ENCODE assay signal across 12 cellular contexts in the genomic region with DNA sequence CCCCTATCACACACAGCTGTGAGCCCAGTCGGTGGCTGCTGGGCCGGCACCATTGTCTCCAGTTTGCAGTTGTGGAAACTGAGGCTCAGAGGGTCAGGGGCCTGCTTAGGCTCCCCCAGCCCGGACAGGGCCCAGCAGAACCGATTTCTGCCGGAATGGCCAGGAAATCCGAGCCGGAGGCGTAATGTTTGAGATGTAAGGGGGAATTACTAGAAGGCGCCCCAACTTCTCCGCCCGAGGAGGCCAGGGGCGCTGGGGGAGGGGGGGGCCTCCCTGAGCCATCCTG. TPM values are rescaled to one million over a fixed set of nuclear protein-coding genes. Genes with fewer than 3 reads are reported as not detected.
A peak's percentile ranks its signal among the peaks of the same experiment; 100 is the strongest.
DNase-seq lines count a peak whose midpoint lies in the region; ATAC-seq, FAIRE-seq and TF ChIP-seq lines count a peak whose summit lies in the region.
"Had no signal": no experiment of that assay in that cellular context is flagged by ENCODE, and none has a peak within 500 bp of the region (broad histone marks: within the 10 kb centered on the region; RNA-seq: fewer than 3 reads in every experiment).

No MANE protein-coding gene starts in this region.

- no peak overlapping the region for H2AK5ac ChIP-seq in trophoblast cell (ENCODE audit: low read length)

- no peak overlapping the region for H2BK120ac ChIP-seq in trophoblast cell (ENCODE audit: insufficient read depth, low read length, poor library complexity)

- H4K91ac ChIP-seq in trophoblast cell (ENCODE audit: low read depth, low read length) = no peak overlapping the region

- H3K9ac ChIP-seq in PC-3 (ENCODE audit: low read length) = no peak overlapping the region
- H3K9ac ChIP-seq in trophoblast cell (ENCODE audit: low read length) = no peak overlapping the region
- H3K9ac ChIP-seq in kidney (ENCODE audit: low read length in 2 of 2) = no peak overlapping the region

- no peaks in the 10 kb centered on the region for H3F3A ChIP-seq in PC-3 (ENCODE audit: low read length, unreplicated experiment)

- peaks cover 7% of the 10 kb centered on the region for H3K79me1 ChIP-seq in trophoblast cell (ENCODE audit: low read length)

- H2AFZ ChIP-seq in PC-3 (ENCODE audit: low read length) (no peak overlapping the region), trophoblast cell (ENCODE audit: insufficient read depth, low read length, poor library complexity) (no peak overlapping the region)

- H3K9me3 ChIP-seq in PC-3 (ENCODE audit: low read length) (no peaks in the 10 kb centered on the region), trophoblast cell (ENCODE audit: insufficient read depth, low read depth, low read length) (peaks cover 11% of the 10 kb centered on the region), kidney (ENCODE audit: control insufficient read depth in 1 of 2, low read length in 2 of 2) (no peaks in the 10 kb centered on the region)

- no peak for DNase-seq in activated CD8-positive, alpha-beta T cell treated with anti-CD3 and anti-CD28 coated beads for 36 hours
- no peak for DNase-seq in activated CD8-positive, alpha-beta T cell treated with anti-CD3 and anti-CD28 coated beads, Interleukin-2, amount 10 ng/mL, durations not matched to agents 7 days and 5 days
- no peak for DNase-seq in PC-3
- no peak for DNase-seq in effector memory CD8-positive, alpha-beta T cell
- DNase-seq in trophoblast cell = no peak
- no peak for DNase-seq in kidney

- POLR2A ChIA-PET in activated CD8-positive, alpha-beta T cell treated with anti-CD3 and anti-CD28 coated beads for 36 hours (lab: Charles Lee) = interaction anchor here (0.8 to 2.3 kb wide), 3 partner anchors 12 to 55 kb away, joined by 3 to 8 read pairs (median 3); no protein-coding TSS in a partner anchor
- POLR2A ChIA-PET in activated CD8-positive, alpha-beta T cell treated with anti-CD3 and anti-CD28 coated beads, Interleukin-2, amount 10 ng/mL, durations not matched to agents 7 days and 5 days (lab: Charles Lee) = no interaction called here
- POLR2A ChIA-PET in PC-3 (lab: Charles Lee; ENCODE audit: unreplicated experiment) = no interaction called here

- no peak overlapping the region for H3K18ac ChIP-seq in trophoblast cell (ENCODE audit: low read length)

- no peaks in the 10 kb centered on the region for H4K20me1 ChIP-seq in PC-3 (ENCODE audit: low read length)

- H3K9me2 ChIP-seq in PC-3 (replicated peaks; ENCODE audit: low read length) = no peaks in the 10 kb centered on the region

- no peak for FAIRE-seq in kidney (lab: Jason Lieb, UNC)

- no peak for TF ChIP-seq CTCF in activated CD8-positive, alpha-beta T cell treated with anti-CD3 and anti-CD28 coated beads for 36 hours (IDR thresholded peaks at IDR 0.05)
- TF ChIP-seq CTCF in PC-3 (conservative IDR thresholded peaks at IDR 0.05; ENCODE audit: low read depth, low read length) (no peak), kidney (IDR thresholded peaks at IDR 0.05; ENCODE audit: borderline replicate concordance, extremely low read depth, insufficient read depth) (no peak)

- H3K4me3 ChIP-seq in PC-3 (ENCODE audit: low read length) (peak overlapping the region; percentile 35), trophoblast cell (ENCODE audit: low read depth, low read length) (no peak overlapping the region), kidney (ENCODE audit: low read length in 2 of 2) (no peak overlapping the region)

- peaks cover 16% of the 10 kb centered on the region for H3K4me1 Mint-ChIP-seq in activated CD8-positive, alpha-beta T cell treated with anti-CD3 and anti-CD28 coated beads for 36 hours (ENCODE audit: low read depth)
- peaks cover 20% of the 10 kb centered on the region for H3K4me1 Mint-ChIP-seq in activated CD8-positive, alpha-beta T cell treated with anti-CD3 and anti-CD28 coated beads, Interleukin-2, amount 10 ng/mL, durations not matched to agents 7 days and 5 days (ENCODE audit: low read depth)
- peaks cover 10 to 16% of the 10 kb centered on the region in 2 donors for H3K4me1 Mint-ChIP-seq in effector memory CD8-positive, alpha-beta T cell (ENCODE audit: low read depth in 2 of 2)

- no peak overlapping the region for H3K23ac ChIP-seq in trophoblast cell (ENCODE audit: low read length)

- no CpG with 5 or more reads among the region's 12 CpGs for WGBS in trophoblast cell (ENCODE audit: extremely low coverage, insufficient coverage, insufficient read length)

- peaks cover 2% of the 10 kb centered on the region for H3K27me3 Mint-ChIP-seq in activated CD8-positive, alpha-beta T cell treated with anti-CD3 and anti-CD28 coated beads for 36 hours
- H3K27me3 Mint-ChIP-seq in activated CD8-positive, alpha-beta T cell treated with anti-CD3 and anti-CD28 coated beads, Interleukin-2, amount 10 ng/mL, durations not matched to agents 7 days and 5 days (ENCODE audit: low read depth) = peaks cover 6% of the 10 kb centered on the region
- H3K27me3 Mint-ChIP-seq in effector memory CD8-positive, alpha-beta T cell = peaks cover 6 to 9% of the 10 kb centered on the region in 2 donors

- no peaks in the 10 kb centered on the region for H3K9me3 Mint-ChIP-seq in activated CD8-positive, alpha-beta T cell treated with anti-CD3 and anti-CD28 coated beads for 36 hours
- H3K9me3 Mint-ChIP-seq in activated CD8-positive, alpha-beta T cell treated with anti-CD3 and anti-CD28 coated beads, Interleukin-2, amount 10 ng/mL, durations not matched to agents 7 days and 5 days (ENCODE audit: insufficient read depth) = no peaks in the 10 kb centered on the region
- H3K9me3 Mint-ChIP-seq in effector memory CD8-positive, alpha-beta T cell = no peaks in the 10 kb centered on the region

- H3K27ac ChIP-seq in PC-3 (ENCODE audit: low read length) (no peak overlapping the region), trophoblast cell (ENCODE audit: low read depth, low read length) (no peak overlapping the region), kidney (ENCODE audit: low read depth in 2 of 2, low read length in 2 of 2) (no peak overlapping the region)

- no peak for ATAC-seq in activated CD8-positive, alpha-beta T cell treated with anti-CD3 and anti-CD28 coated beads for 36 hours
- no peak for ATAC-seq in activated CD8-positive, alpha-beta T cell treated with anti-CD3 and anti-CD28 coated beads, Interleukin-2, amount 10 ng/mL, durations not matched to agents 7 days and 5 days
- ATAC-seq in PC-3 (no peak), HG02852 (IDR thresholded peaks at IDR 0.05; ENCODE audit: unreplicated experiment) (no peak), HG02840 (IDR thresholded peaks at IDR 0.05; ENCODE audit: low FRiP score, unreplicated experiment) (no peak)
- no peak for ATAC-seq in effector memory CD8-positive, alpha-beta T cell (replicated peaks)

- no peak overlapping the region for H3K4ac ChIP-seq in trophoblast cell (ENCODE audit: low read depth, low read length)

- H2BK5ac ChIP-seq in trophoblast cell (ENCODE audit: low read depth, low read length, poor library complexity) = no peak overlapping the region

- no peak overlapping the region for H4K12ac ChIP-seq in trophoblast cell (ENCODE audit: low read depth, low read length)

- no peak overlapping the region for H2BK12ac ChIP-seq in trophoblast cell (ENCODE audit: low read length)

- peaks cover 7% of the 10 kb centered on the region; the same call in 1 of the 2 replicates for H3K27me3 ChIP-seq in PC-3 (ENCODE audit: low read length)
- H3K27me3 ChIP-seq in trophoblast cell (ENCODE audit: insufficient read depth, low read length) = peaks cover 40% of the 10 kb centered on the region

- CTCF ChIA-PET in activated CD8-positive, alpha-beta T cell treated with anti-CD3 and anti-CD28 coated beads for 36 hours (lab: Charles Lee) = interaction anchor here (4.6 to 7.9 kb wide), 2 partner anchors 55 to 65 kb away, joined by 28 to 127 read pairs; a partner anchor contains a TSS
- CTCF ChIA-PET in activated CD8-positive, alpha-beta T cell treated with anti-CD3 and anti-CD28 coated beads, Interleukin-2, amount 10 ng/mL, durations not matched to agents 7 days and 5 days (lab: Charles Lee) = interaction anchor here (3.7 kb wide), 1 partner anchor 54 kb away, joined by 47 read pairs; no protein-coding TSS in a partner anchor
- CTCF ChIA-PET in PC-3 (lab: Charles Lee) = no interaction called here

- intact Hi-C loops in activated CD8-positive, alpha-beta T cell treated with anti-CD3 and anti-CD28 coated beads for 36 hours (cut with micrococcal nuclease) = loop anchor here (5.0 kb wide), 1 partner anchor 146 kb away; no protein-coding TSS in a partner anchor
- intact Hi-C loops in PC-3 (cut with micrococcal nuclease) = no loop called here
- intact Hi-C loops in kidney (cut with DNase I) = no loop called here

- no TSS peak for BruUV-seq in PC-3 (replicated peaks; lab: Mats Ljungman, UMichigan)

- H3K36me3 Mint-ChIP-seq in activated CD8-positive, alpha-beta T cell treated with anti-CD3 and anti-CD28 coated beads for 36 hours (ENCODE audit: low read depth) = peaks cover 5% of the 10 kb centered on the region
- no peaks in the 10 kb centered on the region for H3K36me3 Mint-ChIP-seq in activated CD8-positive, alpha-beta T cell treated with anti-CD3 and anti-CD28 coated beads, Interleukin-2, amount 10 ng/mL, durations not matched to agents 7 days and 5 days (ENCODE audit: low read depth)
- H3K36me3 Mint-ChIP-seq in effector memory CD8-positive, alpha-beta T cell (ENCODE audit: insufficient read depth) = peaks cover 23% of the 10 kb centered on the region

- H3K4me3 Mint-ChIP-seq in activated CD8-positive, alpha-beta T cell treated with anti-CD3 and anti-CD28 coated beads for 36 hours = peak overlapping the region; percentile 73
- H3K4me3 Mint-ChIP-seq in activated CD8-positive, alpha-beta T cell treated with anti-CD3 and anti-CD28 coated beads, Interleukin-2, amount 10 ng/mL, durations not matched to agents 7 days and 5 days = no peak overlapping the region
- H3K4me3 Mint-ChIP-seq in effector memory CD8-positive, alpha-beta T cell = peak overlapping the region; percentile 64 to 69

- H3K4me2 ChIP-seq in PC-3 (ENCODE audit: low read length) (peak overlapping the region; percentile 78), trophoblast cell (ENCODE audit: low read length) (peak overlapping the region; percentile 57)

- H4K8ac ChIP-seq in trophoblast cell (ENCODE audit: low read depth, low read length) = no peak overlapping the region

- H3K14ac ChIP-seq in trophoblast cell (ENCODE audit: low read length) = no peak overlapping the region

- H3K4me1 ChIP-seq in PC-3 (ENCODE audit: insufficient read depth, low read length) (peaks cover 4% of the 10 kb centered on the region; the same call in 1 of the 2 replicates), trophoblast cell (ENCODE audit: control insufficient read depth in 1 of 2, insufficient read depth in 2 of 2, low read length in 2 of 2) (peaks cover 10 to 18% of the 10 kb centered on the region in 2 experiments), kidney (ENCODE audit: control insufficient read depth in 1 of 2, insufficient read depth in 1 of 2, low read depth in 1 of 2, low read length in 2 of 2) (peaks cover 3 to 11% of the 10 kb centered on the region in 2 donors)

- H3K79me2 ChIP-seq in PC-3 (ENCODE audit: low read length) (no peaks in the 10 kb centered on the region), trophoblast cell (ENCODE audit: control insufficient read depth, insufficient read depth, low read length, poor library complexity) (peaks cover 3% of the 10 kb centered on the region)

- H3K36me3 ChIP-seq in PC-3 (ENCODE audit: low read depth, low read length) = no peaks in the 10 kb centered on the region
- H3K36me3 ChIP-seq in trophoblast cell (ENCODE audit: control insufficient read depth in 1 of 2, insufficient read depth in 2 of 2, low read length in 2 of 2) = no peaks in the 10 kb centered on the region
- H3K36me3 ChIP-seq in kidney (ENCODE audit: control insufficient read depth in 1 of 2, insufficient read depth in 2 of 2, low read length in 2 of 2) = no peaks in the 10 kb centered on the region

- no peak overlapping the region for H3K27ac Mint-ChIP-seq in activated CD8-positive, alpha-beta T cell treated with anti-CD3 and anti-CD28 coated beads for 36 hours
- H3K27ac Mint-ChIP-seq in activated CD8-positive, alpha-beta T cell treated with anti-CD3 and anti-CD28 coated beads, Interleukin-2, amount 10 ng/mL, durations not matched to agents 7 days and 5 days = no peak overlapping the region
- H3K27ac Mint-ChIP-seq in effector memory CD8-positive, alpha-beta T cell = peak overlapping the region in 1 of 2 donors; percentile 79

RNA-seq across cellular contexts. Expression of a gene that starts 1.0 kb away (rescaled TPM):
- 10 to 100 TPM; 14.0 to 15.5 TPM for total RNA-seq in activated CD8-positive, alpha-beta T cell treated with anti-CD3 and anti-CD28 coated beads for 36 hours
- total RNA-seq in activated CD8-positive, alpha-beta T cell treated with anti-CD3 and anti-CD28 coated beads, Interleukin-2, amount 10 ng/mL, durations not matched to agents 7 days and 5 days = 1 to 10 TPM in 1 of 2 experiments, under 1 TPM in 1; 0.55 to 1.1 TPM
- total RNA-seq in PC-3 (2014; rRNA removed) (1.2 and 3.9 TPM in 2 replicates), kidney (0.69 TPM)
- 0.10 and 0.14 TPM in 2 replicates for polyA plus RNA-seq in trophoblast cell (2013)
- polyA plus RNA-seq in kidney (ENCODE audit: insufficient read depth, low read depth, low replicate concordance) = not detected
- total RNA-seq: HT1080, left colon, posterior vena cava had no signal

RNA-seq across cellular contexts. Expression of a gene that starts 5.1 kb away (rescaled TPM):
- 10 to 100 TPM; 58.4 to 61.5 TPM for total RNA-seq in activated CD8-positive, alpha-beta T cell treated with anti-CD3 and anti-CD28 coated beads for 36 hours
- total RNA-seq in activated CD8-positive, alpha-beta T cell treated with anti-CD3 and anti-CD28 coated beads, Interleukin-2, amount 10 ng/mL, durations not matched to agents 7 days and 5 days = 10 to 100 TPM; 75.9 to 76.7 TPM
- 34.0 and 44.9 TPM in 2 replicates for total RNA-seq in PC-3 (2014; rRNA removed)
- polyA plus RNA-seq in trophoblast cell (2013) = 51.5 and 52.5 TPM in 2 replicates
- 71.4 TPM for total RNA-seq in kidney
- 47.4 TPM for polyA plus RNA-seq in kidney (ENCODE audit: insufficient read depth, low read depth, low replicate concordance)

RNA-seq across cellular contexts. Expression of a gene that starts 7.7 kb away (rescaled TPM):
- 10 to 100 TPM; 18.7 to 22.1 TPM for total RNA-seq in activated CD8-positive, alpha-beta T cell treated with anti-CD3 and anti-CD28 coated beads for 36 hours
- 10 to 100 TPM; 26.7 to 27.7 TPM for total RNA-seq in activated CD8-positive, alpha-beta T cell treated with anti-CD3 and anti-CD28 coated beads, Interleukin-2, amount 10 ng/mL, durations not matched to agents 7 days and 5 days
- total RNA-seq in PC-3 (2014; rRNA removed) (5.6 and 13.9 TPM in 2 replicates), kidney (16.9 TPM)
- 445 and 449 TPM in 2 replicates for polyA plus RNA-seq in trophoblast cell (2013)
- 5.6 TPM for polyA plus RNA-seq in kidney (ENCODE audit: insufficient read depth, low read depth, low replicate concordance)

RNA-seq across cellular contexts. Expression of a gene that starts 24.8 kb away (rescaled TPM):
- total RNA-seq in activated CD8-positive, alpha-beta T cell treated with anti-CD3 and anti-CD28 coated beads for 36 hours = not detected
- not detected for total RNA-seq in activated CD8-positive, alpha-beta T cell treated with anti-CD3 and anti-CD28 coated beads, Interleukin-2, amount 10 ng/mL, durations not matched to agents 7 days and 5 days
- total RNA-seq in PC-3 (2014; rRNA removed) = not detected in 2 replicates
- not detected in 2 replicates for polyA plus RNA-seq in trophoblast cell (2013)
- total RNA-seq in kidney = not detected
- polyA plus RNA-seq in kidney (ENCODE audit: insufficient read depth, low read depth, low replicate concordance) = not detected
- total RNA-seq: HT1080; left colon; posterior vena cava; T-helper 2 cell treated with Interferon-gamma antibody and Interleukin-4, amounts not matched to agents 100 ng/mL and 5 ng/mL, for 36 hours had no signal

RNA-seq across cellular contexts. Expression of a gene that starts 25.1 kb away (rescaled TPM):
- total RNA-seq in activated CD8-positive, alpha-beta T cell treated with anti-CD3 and anti-CD28 coated beads for 36 hours = 10 to 100 TPM; 37.6 to 37.8 TPM
- 10 to 100 TPM; 55.9 to 60.4 TPM for total RNA-seq in activated CD8-positive, alpha-beta T cell treated with anti-CD3 and anti-CD28 coated beads, Interleukin-2, amount 10 ng/mL, durations not matched to agents 7 days and 5 days
- total RNA-seq in PC-3 (2014; rRNA removed) = 25.9 and 41.6 TPM in 2 replicates
- 24.8 and 25.9 TPM in 2 replicates for polyA plus RNA-seq in trophoblast cell (2013)
- 56.5 TPM for total RNA-seq in kidney
- polyA plus RNA-seq in kidney (ENCODE audit: insufficient read depth, low read depth, low replicate concordance) = 72.1 TPM
